Comparison of ENCODE assay signal across 24 cellular contexts in the genomic region with DNA sequence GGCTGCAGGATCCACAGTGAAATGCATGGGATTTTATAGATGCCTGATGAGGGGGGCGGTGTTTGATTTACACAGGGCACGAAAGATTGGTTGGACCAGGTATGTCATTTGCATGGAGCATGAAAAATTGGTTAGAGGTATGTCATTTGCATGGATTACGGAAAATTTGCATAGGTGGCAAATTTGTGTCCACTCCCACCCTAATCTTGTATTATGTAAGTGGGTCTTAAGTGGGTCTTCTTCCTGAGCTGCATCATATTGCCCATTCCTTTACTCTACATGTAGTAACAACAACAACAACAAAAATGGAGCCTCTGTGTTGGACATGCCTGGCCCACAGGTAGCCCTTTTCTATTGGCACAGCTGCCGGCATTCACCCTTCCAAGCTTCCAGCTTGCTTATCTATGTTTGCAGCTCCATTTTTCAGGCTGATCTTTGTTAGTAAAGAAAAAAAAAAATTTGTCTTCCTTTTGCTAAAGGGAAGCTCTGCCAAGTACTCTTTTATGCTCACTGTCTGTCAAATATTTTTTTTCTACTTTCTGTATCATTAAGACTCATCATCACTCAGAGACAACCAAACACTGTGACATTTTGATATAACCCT.
"Had no signal": no experiment of that assay in that cellular context is flagged by ENCODE, and none has a peak within 500 bp of the region (broad histone marks: within the 10 kb centered on the region; RNA-seq: fewer than 3 reads in every experiment).

No MANE protein-coding gene starts in this region.

- H3K36me3 ChIP-seq: adrenal gland, gastrocnemius medialis, heart right ventricle, neural progenitor cell, prostate gland, upper lobe of left lung had no signal

- H3K9me3 ChIP-seq: adrenal gland, gastrocnemius medialis, heart right ventricle, prostate gland, testis, upper lobe of left lung had no signal

- H3K36me3 Mint-ChIP-seq: activated naive CD4-positive, alpha-beta T cell treated with anti-CD3 and anti-CD28 coated beads, Interleukin-2, amount 50 U/mL, for 24 hours; neural progenitor cell had no signal

- H3K4me1 ChIP-seq: neural progenitor cell, prostate gland had no signal

- H3K4me3 ChIP-seq: adrenal gland, gastrocnemius medialis, heart right ventricle, neural progenitor cell, prostate gland, testis, upper lobe of left lung had no signal

- H3K27ac ChIP-seq: adrenal gland, epithelial cell of prostate, heart right ventricle, neural progenitor cell, testis, upper lobe of left lung had no signal

- DNase-seq: activated B cell treated with CpG ODN at 0.5 μM for 24 hours; activated CD4-positive, alpha-beta T cell treated with anti-CD3 and anti-CD28 coated beads for 4 hours; activated CD8-positive, alpha-beta memory T cell treated with anti-CD3 and anti-CD28 coated beads for 24 hours; activated CD8-positive, alpha-beta memory T cell treated with anti-CD3 and anti-CD28 coated beads, Interleukin-2, amount 50 U/mL, for 48 hours; activated gamma-delta T cell; activated T-cell treated with anti-CD3 and anti-CD28 coated beads, Interleukin-2, amount 50 U/mL, for 48 hours; adrenal gland; gastrocnemius medialis; heart right ventricle; mesenchymal stem cell; naive thymus-derived CD4-positive, alpha-beta T cell; right cardiac atrium; small intestine; stimulated activated CD4-positive, alpha-beta T cell treated with anti-CD3 and anti-CD28 coated beads, Interleukin-15, amount 100 ng/mL, for 24 hours; stimulated activated CD4-positive, alpha-beta T cell treated with anti-CD3 and anti-CD28 coated beads, Interleukin-2, amount 100 ng/mL, for 48 hours; stimulated activated naive CD8-positive, alpha-beta T cell treated with anti-CD3 and anti-CD28 coated beads, Interleukin-15, amount 100 ng/mL, for 72 hours; SW 1271; T-helper 2 cell; testis; upper lobe of left lung had no signal

- H3K4me3 Mint-ChIP-seq: activated B cell treated with CpG ODN at 0.5 μM for 24 hours; activated naive CD4-positive, alpha-beta T cell treated with anti-CD3 and anti-CD28 coated beads, Interleukin-2, amount 50 U/mL, for 24 hours; neural progenitor cell; stimulated activated naive CD8-positive, alpha-beta T cell treated with anti-CD3 and anti-CD28 coated beads, Interleukin-15, amount 100 ng/mL, for 72 hours had no signal

- H3K9me3 Mint-ChIP-seq: activated B cell treated with CpG ODN at 0.5 μM for 24 hours; activated naive CD4-positive, alpha-beta T cell treated with anti-CD3 and anti-CD28 coated beads, Interleukin-2, amount 50 U/mL, for 24 hours; stimulated activated naive CD8-positive, alpha-beta T cell treated with anti-CD3 and anti-CD28 coated beads, Interleukin-15, amount 100 ng/mL, for 72 hours had no signal

- H3K27me3 ChIP-seq: adrenal gland, testis had no signal

- H3K27ac Mint-ChIP-seq: activated B cell treated with CpG ODN at 0.5 μM for 24 hours; activated naive CD4-positive, alpha-beta T cell treated with anti-CD3 and anti-CD28 coated beads, Interleukin-2, amount 50 U/mL, for 24 hours; neural progenitor cell; stimulated activated naive CD8-positive, alpha-beta T cell treated with anti-CD3 and anti-CD28 coated beads, Interleukin-15, amount 100 ng/mL, for 72 hours had no signal

- ATAC-seq: gastrocnemius medialis; heart right ventricle; naive thymus-derived CD4-positive, alpha-beta T cell; right cardiac atrium; stimulated activated naive CD8-positive, alpha-beta T cell treated with anti-CD3 and anti-CD28 coated beads, Interleukin-15, amount 100 ng/mL, for 72 hours had no signal
